Comparison of ENCODE assay signal across 34 cellular contexts in the genomic region with DNA sequence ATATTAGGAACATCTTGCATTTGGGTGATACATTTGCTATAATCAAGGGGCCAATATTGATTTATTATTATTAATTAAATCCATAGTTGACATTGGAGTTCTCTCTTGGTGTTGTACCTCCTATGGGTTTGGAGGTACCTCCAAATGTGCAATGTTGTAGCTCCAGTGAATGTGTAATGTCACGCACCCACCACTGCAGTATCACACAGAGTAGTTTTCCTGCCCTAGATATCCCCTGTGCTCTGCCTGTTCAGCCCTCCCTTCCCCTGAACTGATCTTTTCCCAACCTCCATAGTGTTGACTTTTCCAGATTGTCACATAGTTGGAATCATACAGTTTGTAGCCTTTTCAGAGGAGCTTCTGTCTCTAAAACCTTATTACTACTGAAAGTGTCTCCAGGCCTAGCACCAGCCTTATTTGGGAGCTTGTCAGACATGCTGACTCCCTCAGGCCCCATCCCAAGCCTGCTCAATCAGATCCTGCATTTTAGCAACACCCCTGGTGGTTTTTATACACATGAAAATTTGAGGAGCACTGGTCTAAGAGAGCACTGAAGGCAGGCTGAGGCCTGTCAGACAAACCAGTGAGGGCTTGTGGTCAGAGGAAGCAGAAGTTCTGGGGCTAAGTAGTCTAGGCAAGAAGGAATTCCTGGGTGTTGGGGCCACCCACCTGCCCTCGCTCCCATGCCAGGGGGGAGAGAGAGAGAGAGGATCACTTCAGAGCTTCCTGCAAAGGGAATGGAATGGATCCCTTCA.
"Had no signal": no experiment of that assay in that cellular context is flagged by ENCODE, and none has a peak within 500 bp of the region (broad histone marks: within the 10 kb centered on the region; RNA-seq: fewer than 3 reads in every experiment).

No MANE protein-coding gene starts in this region.

- H3K4me3 Mint-ChIP-seq: activated CD4-positive, alpha-beta memory T cell treated with anti-CD3 and anti-CD28 coated beads for 36 hours; activated CD4-positive, alpha-beta T cell treated with anti-CD3 and anti-CD28 coated beads for 36 hours; activated CD4-positive, alpha-beta T cell treated with anti-CD3 and anti-CD28 coated beads, Interleukin-2, amount 10 ng/mL, durations not matched to agents 24 days and 14 days; activated CD8-positive, alpha-beta memory T cell treated with anti-CD3 and anti-CD28 coated beads, Interleukin-2, amount 10 ng/mL, durations not matched to agents 7 days and 5 days; activated CD8-positive, alpha-beta T cell treated with anti-CD3 and anti-CD28 coated beads, Interleukin-2, amount 10 ng/mL, durations not matched to agents 7 days and 5 days; activated naive CD4-positive, alpha-beta T cell treated with anti-CD3 and anti-CD28 coated beads, Interleukin-2, amount 10 ng/mL, durations not matched to agents 7 days and 5 days; activated naive CD8-positive, alpha-beta T cell treated with anti-CD3 and anti-CD28 coated beads, Interleukin-2, amount 10 ng/mL, durations not matched to agents 7 days and 5 days; activated T-helper 1 cell treated with anti-CD3 and anti-CD28 coated beads, Interleukin-12 subunit alpha, Interleukin-12 subunit beta, Interleukin-2, Interleukin-4 antibody, amounts not matched to agents 30 ng/mL and 10 ng/mL and 1 ng/mL, durations not matched to agents 14 hours and 24 hours and 36 hours; brain; central memory CD8-positive, alpha-beta T cell; dendritic cell treated with granulocyte-macrophage colony-stimulating factor and Interleukin-4, amounts not matched to agents 40 ng/mL and 50 ng/mL, for 4 days; endodermal cell; T-helper 17 cell; T-helper 2 cell treated with Interferon-gamma antibody and Interleukin-4, amounts not matched to agents 5 μg/mL and 100 μg/mL, for 36 hours had no signal

- H3K4me3 ChIP-seq: ascending aorta, breast epithelium, coronary artery, dorsolateral prefrontal cortex, esophagus squamous epithelium had no signal

- H3K27ac ChIP-seq: ascending aorta, breast epithelium, coronary artery, dorsolateral prefrontal cortex, esophagus squamous epithelium, WERI-Rb-1 had no signal

- DNase-seq: activated CD4-positive, alpha-beta memory T cell treated with anti-CD3 and anti-CD28 coated beads for 36 hours; activated CD4-positive, alpha-beta T cell treated with anti-CD3 and anti-CD28 coated beads for 36 hours; activated CD4-positive, alpha-beta T cell treated with anti-CD3 and anti-CD28 coated beads, Interleukin-2, amount 10 ng/mL, durations not matched to agents 24 days and 14 days; activated CD4-positive, CD25-positive, alpha-beta regulatory T cell; activated CD4-positive, CD25-positive, alpha-beta regulatory T cell treated with anti-CD3 and anti-CD28 coated beads, Interleukin-2, amount 50 U/mL, for 72 hours; activated CD8-positive, alpha-beta memory T cell treated with anti-CD3 and anti-CD28 coated beads, Interleukin-2, amount 10 ng/mL, durations not matched to agents 7 days and 5 days; activated CD8-positive, alpha-beta memory T cell treated with anti-CD3 and anti-CD28 coated beads, Interleukin-2, amount 50 U/mL, for 4 hours; activated CD8-positive, alpha-beta T cell treated with anti-CD3 and anti-CD28 coated beads, Interleukin-2, amount 10 ng/mL, durations not matched to agents 7 days and 5 days; activated effector memory CD4-positive, alpha-beta T cell treated with anti-CD3 and anti-CD28 coated beads, Interleukin-2, amount 50 U/mL, for 16 hours; activated naive CD4-positive, alpha-beta T cell; activated naive CD4-positive, alpha-beta T cell treated with anti-CD3 and anti-CD28 coated beads, Interleukin-2, amount 10 ng/mL, durations not matched to agents 7 days and 5 days; activated naive CD8-positive, alpha-beta T cell treated with anti-CD3 and anti-CD28 coated beads, Interleukin-2, amount 10 ng/mL, durations not matched to agents 7 days and 5 days; activated T-cell treated with anti-CD3 and anti-CD28 coated beads, Interleukin-2, amount 50 U/mL, for 1 hour; activated T-cell treated with anti-CD3 and anti-CD28 coated beads, Interleukin-2, amount 50 U/mL, for 48 hours; dorsolateral prefrontal cortex; effector memory CD4-positive, alpha-beta T cell; endodermal cell; esophagus squamous epithelium; head of caudate nucleus; T-helper 1 cell; T-helper 17 cell; T1000; WERI-Rb-1 had no signal

- FAIRE-seq: frontal cortex had no signal

- H3K27me3 Mint-ChIP-seq: activated CD4-positive, alpha-beta T cell treated with anti-CD3 and anti-CD28 coated beads, Interleukin-2, amount 10 ng/mL, durations not matched to agents 24 days and 14 days; activated CD8-positive, alpha-beta memory T cell treated with anti-CD3 and anti-CD28 coated beads, Interleukin-2, amount 10 ng/mL, durations not matched to agents 7 days and 5 days; activated naive CD4-positive, alpha-beta T cell treated with anti-CD3 and anti-CD28 coated beads, Interleukin-2, amount 10 ng/mL, durations not matched to agents 7 days and 5 days; activated naive CD8-positive, alpha-beta T cell treated with anti-CD3 and anti-CD28 coated beads, Interleukin-2, amount 10 ng/mL, durations not matched to agents 7 days and 5 days had no signal

- H3K27ac Mint-ChIP-seq: activated CD4-positive, alpha-beta memory T cell treated with anti-CD3 and anti-CD28 coated beads for 36 hours; activated CD4-positive, alpha-beta T cell treated with anti-CD3 and anti-CD28 coated beads for 36 hours; activated CD4-positive, alpha-beta T cell treated with anti-CD3 and anti-CD28 coated beads, Interleukin-2, amount 10 ng/mL, durations not matched to agents 24 days and 14 days; activated CD8-positive, alpha-beta memory T cell treated with anti-CD3 and anti-CD28 coated beads, Interleukin-2, amount 10 ng/mL, durations not matched to agents 7 days and 5 days; activated CD8-positive, alpha-beta T cell treated with anti-CD3 and anti-CD28 coated beads, Interleukin-2, amount 10 ng/mL, durations not matched to agents 7 days and 5 days; activated naive CD4-positive, alpha-beta T cell treated with anti-CD3 and anti-CD28 coated beads, Interleukin-2, amount 10 ng/mL, durations not matched to agents 7 days and 5 days; activated naive CD4-positive, alpha-beta T cell treated with anti-CD3 and anti-CD28 coated beads, Interleukin-2, amount 50 U/mL, for 72 hours; activated naive CD8-positive, alpha-beta T cell treated with anti-CD3 and anti-CD28 coated beads, Interleukin-2, amount 10 ng/mL, durations not matched to agents 7 days and 5 days; activated T-helper 1 cell treated with anti-CD3 and anti-CD28 coated beads, Interleukin-12 subunit alpha, Interleukin-12 subunit beta, Interleukin-2, Interleukin-4 antibody, amounts not matched to agents 30 ng/mL and 10 ng/mL and 1 ng/mL, durations not matched to agents 14 hours and 24 hours and 36 hours; activated T-helper 2 cell treated with anti-CD3 and anti-CD28 coated beads, Interferon-gamma antibody, Interleukin-2, Interleukin-4, amounts not matched to agents 10 μg/mL and 5 μg/mL and 100 μg/mL, durations not matched to agents 14 hours and 24 hours and 36 hours; brain; dendritic cell treated with granulocyte-macrophage colony-stimulating factor and Interleukin-4, amounts not matched to agents 40 ng/mL and 50 ng/mL, for 4 days; endodermal cell; T-helper 17 cell; T-helper 2 cell treated with Interferon-gamma antibody and Interleukin-4, amounts not matched to agents 5 μg/mL and 100 μg/mL, for 36 hours had no signal

- H3K36me3 Mint-ChIP-seq: activated CD4-positive, alpha-beta memory T cell treated with anti-CD3 and anti-CD28 coated beads for 36 hours; activated CD8-positive, alpha-beta memory T cell treated with anti-CD3 and anti-CD28 coated beads, Interleukin-2, amount 10 ng/mL, durations not matched to agents 7 days and 5 days; activated naive CD4-positive, alpha-beta T cell treated with anti-CD3 and anti-CD28 coated beads, Interleukin-2, amount 10 ng/mL, durations not matched to agents 7 days and 5 days; activated naive CD8-positive, alpha-beta T cell treated with anti-CD3 and anti-CD28 coated beads, Interleukin-2, amount 10 ng/mL, durations not matched to agents 7 days and 5 days had no signal

- ATAC-seq: activated CD4-positive, alpha-beta T cell treated with anti-CD3 and anti-CD28 coated beads for 36 hours; activated CD8-positive, alpha-beta memory T cell treated with anti-CD3 and anti-CD28 coated beads, Interleukin-2, amount 10 ng/mL, durations not matched to agents 7 days and 5 days; activated CD8-positive, alpha-beta T cell treated with anti-CD3 and anti-CD28 coated beads, Interleukin-2, amount 10 ng/mL, durations not matched to agents 7 days and 5 days; activated naive CD4-positive, alpha-beta T cell treated with anti-CD3 and anti-CD28 coated beads, Interleukin-2, amount 50 U/mL, for 72 hours; T-helper 17 cell had no signal

- H3K4me1 Mint-ChIP-seq: activated CD4-positive, alpha-beta T cell treated with anti-CD3 and anti-CD28 coated beads for 36 hours; activated CD4-positive, alpha-beta T cell treated with anti-CD3 and anti-CD28 coated beads, Interleukin-2, amount 10 ng/mL, durations not matched to agents 24 days and 14 days; activated CD8-positive, alpha-beta memory T cell treated with anti-CD3 and anti-CD28 coated beads, Interleukin-2, amount 10 ng/mL, durations not matched to agents 7 days and 5 days; activated naive CD4-positive, alpha-beta T cell treated with anti-CD3 and anti-CD28 coated beads, Interleukin-2, amount 10 ng/mL, durations not matched to agents 7 days and 5 days; brain; central memory CD8-positive, alpha-beta T cell; endodermal cell; T-helper 17 cell had no signal
